Comparison of ENCODE assay signal across 7 cellular contexts in genomic region chr1:200028586-200029034, GRCh38. TPM values are rescaled to one million over a fixed set of nuclear protein-coding genes. Genes with fewer than 3 reads are reported as not detected.
DNase-seq lines count a peak whose midpoint lies in the region; TF ChIP-seq lines count a peak whose summit lies in the region.

No MANE protein-coding gene starts in this region.

- 2 to 20% methylated on average over 2 of the region's 2 CpGs for WGBS in sigmoid colon, 2 donors

- TF ChIP-seq POLR2A in sigmoid colon (IDR thresholded peaks at IDR 0.05): peak in 1 of 2 donors; percentile 22

- no peak overlapping the region for H3K27ac ChIP-seq in sigmoid colon

- intact Hi-C loops in sigmoid colon (cut with DNase I): no loop called here

- TF ChIP-seq CTCF in fibroblast of pulmonary artery (IDR thresholded peaks at IDR 0.05; ENCODE audit: low read length, missing control alignments) (no peak), sigmoid colon (IDR thresholded peaks at IDR 0.05) (no peak)

- DNase-seq in HAP-1 (ENCODE audit: low spot score in 2 of 2): peak in 1 of 2 experiments; percentile 30
- DNase-seq in RKO (ENCODE audit: low spot score): peak; percentile 20
- DNase-seq in fibroblast of pulmonary artery (ENCODE audit: low read depth): no peak
- no peak for DNase-seq in sigmoid colon
- DNase-seq in HPDE6-E6E7 (ENCODE audit: extremely low spot score): no peak
- DNase-seq in stimulated activated CD4-positive, alpha-beta T cell treated with anti-CD3 and anti-CD28 coated beads, Interleukin-12 subunit alpha, Interleukin-12 subunit beta, amount 100 ng/mL, for 4 hours: no peak
- DNase-seq in T-helper 9 cell: no peak

- in situ Hi-C loops in HAP-1 (cut with MboI; ENCODE audit: low sequenced_read_pairs): no loop called here

- H3K36me3 ChIP-seq in HAP-1 (replicated peaks): no peaks in the 10 kb centered on the region
- H3K36me3 ChIP-seq in sigmoid colon: no peaks in the 10 kb centered on the region

- no peak for TF ChIP-seq EP300 in sigmoid colon (IDR thresholded peaks at IDR 0.05)

- H3K4me3 ChIP-seq in HAP-1 (peak overlapping the region; percentile 43), fibroblast of pulmonary artery (replicated peaks; ENCODE audit: low read depth, low read length) (peak overlapping the region; percentile 62), sigmoid colon (peak overlapping the region in 3 of 4 donors; percentile 35 to 42 (median 41))

- no peaks in the 10 kb centered on the region for H3K9me3 ChIP-seq in HAP-1
- H3K9me3 ChIP-seq in sigmoid colon: no peaks in the 10 kb centered on the region

- H3K27me3 ChIP-seq in HAP-1 (ENCODE audit: low read depth) (no peaks in the 10 kb centered on the region), sigmoid colon (peaks cover 12 to 87% (median 30%) of the 10 kb centered on the region in 3 donors)

- H3K4me1 ChIP-seq in HAP-1 (peaks cover 9% of the 10 kb centered on the region), sigmoid colon (peaks cover 0 to 16% (median 9%) of the 10 kb centered on the region in 4 donors)

RNA-seq across cellular contexts. Expression of gene NR5A2, which starts 1.1 kb away (rescaled TPM):
- total RNA-seq in sigmoid colon: 1 to 10 TPM in 3 of 4 donors, under 1 TPM in 1; 0.49 to 1.9 (median 1.3) TPM
- polyA plus RNA-seq in sigmoid colon: 10 to 100 TPM; 10.0 to 13.8 (median 12.7) TPM
